ENCODE assay signal across 30 cellular contexts in the genomic region with DNA sequence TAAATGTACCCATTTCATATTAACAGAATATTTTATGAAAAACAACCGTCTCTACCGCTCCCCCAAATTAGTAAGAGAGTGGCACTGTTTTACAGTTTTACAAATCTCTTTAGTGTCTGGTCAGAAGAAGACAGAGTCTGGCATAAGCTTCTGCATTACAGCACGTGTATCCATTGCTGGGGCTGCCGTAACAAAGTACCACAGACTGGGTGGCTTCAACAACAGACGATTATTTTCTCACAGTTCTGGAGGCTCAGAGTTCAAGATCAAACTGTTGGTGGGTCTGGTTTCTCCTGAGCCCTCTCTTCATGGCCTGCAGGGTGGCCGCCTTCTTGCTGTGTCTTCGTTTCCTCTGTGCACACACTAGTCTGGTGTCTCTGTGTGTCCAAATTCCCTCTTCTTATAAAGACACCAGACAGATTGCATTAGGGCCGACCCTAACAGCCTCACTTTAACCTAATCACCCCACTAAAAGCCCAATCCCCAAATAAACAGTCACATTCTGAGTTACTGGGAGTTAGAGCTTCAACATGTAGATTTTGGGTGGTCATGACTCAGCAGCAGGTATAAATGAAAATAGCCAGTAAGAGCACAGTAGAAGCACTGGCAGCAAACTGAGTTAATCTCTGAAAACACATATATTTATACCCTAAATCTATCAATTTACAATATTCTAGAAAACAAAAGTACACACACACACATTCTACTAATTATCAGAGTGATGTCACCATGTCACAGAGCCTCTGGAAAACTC.
"Had no signal": no experiment of that assay in that cellular context is flagged by ENCODE, and none has a peak within 500 bp of the region (broad histone marks: within the 10 kb centered on the region; RNA-seq: fewer than 3 reads in every experiment).

No MANE protein-coding gene starts in this region.

- H3K27ac Mint-ChIP-seq: activated B cell treated with CpG ODN at 0.5 μM for 24 hours; activated CD8-positive, alpha-beta T cell treated with anti-CD3 and anti-CD28 coated beads for 36 hours; activated naive CD4-positive, alpha-beta T cell treated with anti-CD3 and anti-CD28 coated beads, Interleukin-2, amount 50 U/mL, for 24 hours; activated naive CD8-positive, alpha-beta T cell treated with anti-CD3 and anti-CD28 coated beads, Interleukin-2, amount 50 U/mL, for 24 hours; activated T-helper 1 cell treated with anti-CD3 and anti-CD28 coated beads, Interleukin-12 subunit alpha, Interleukin-12 subunit beta, Interleukin-2, Interleukin-4 antibody, amounts not matched to agents 30 ng/mL and 10 ng/mL and 1 ng/mL, durations not matched to agents 14 hours and 24 hours and 36 hours; T-helper 2 cell treated with Interferon-gamma antibody and Interleukin-4, amounts not matched to agents 5 μg/mL and 100 μg/mL, for 36 hours; type B pancreatic cell had no signal

- H3K27me3 Mint-ChIP-seq: activated B cell treated with CpG ODN at 0.5 μM for 24 hours; activated CD8-positive, alpha-beta T cell treated with anti-CD3 and anti-CD28 coated beads for 36 hours; activated naive CD4-positive, alpha-beta T cell treated with anti-CD3 and anti-CD28 coated beads, Interleukin-2, amount 50 U/mL, for 24 hours; activated naive CD8-positive, alpha-beta T cell treated with anti-CD3 and anti-CD28 coated beads, Interleukin-2, amount 50 U/mL, for 24 hours; effector memory CD8-positive, alpha-beta T cell; naive thymus-derived CD4-positive, alpha-beta T cell; T-cell had no signal

- H3K4me3 ChIP-seq: gastrocnemius medialis, hepatocyte, spleen, thoracic aorta, uterus had no signal

- H3K9me3 Mint-ChIP-seq: activated B cell treated with CpG ODN at 0.5 μM for 24 hours; activated CD8-positive, alpha-beta T cell treated with anti-CD3 and anti-CD28 coated beads for 36 hours; activated naive CD4-positive, alpha-beta T cell treated with anti-CD3 and anti-CD28 coated beads, Interleukin-2, amount 50 U/mL, for 24 hours; activated naive CD8-positive, alpha-beta T cell treated with anti-CD3 and anti-CD28 coated beads, Interleukin-2, amount 50 U/mL, for 24 hours; activated T-helper 1 cell treated with anti-CD3 and anti-CD28 coated beads, Interleukin-12 subunit alpha, Interleukin-12 subunit beta, Interleukin-2, Interleukin-4 antibody, amounts not matched to agents 30 ng/mL and 10 ng/mL and 1 ng/mL, durations not matched to agents 14 hours and 24 hours and 36 hours; effector memory CD8-positive, alpha-beta T cell; neural crest cell; T-cell; T-helper 2 cell treated with Interferon-gamma antibody and Interleukin-4, amounts not matched to agents 5 μg/mL and 100 μg/mL, for 36 hours; type B pancreatic cell had no signal

- H3K9me3 ChIP-seq: gastrocnemius medialis, spleen, thoracic aorta, uterus had no signal

- DNase-seq: activated B cell treated with CpG ODN at 0.5 μM for 24 hours; activated CD4-positive, alpha-beta T cell treated with anti-CD3 and anti-CD28 coated beads for 4 hours; activated CD8-positive, alpha-beta T cell treated with anti-CD3 and anti-CD28 coated beads for 36 hours; activated gamma-delta T cell; activated naive CD8-positive, alpha-beta T cell treated with anti-CD3 and anti-CD28 coated beads, Interleukin-2, amount 50 U/mL, for 24 hours; activated T-cell treated with anti-CD3 and anti-CD28 coated beads for 4 hours; amygdala; caudate nucleus; cortex of kidney; effector memory CD8-positive, alpha-beta T cell; erythroblast; gastrocnemius medialis; kidney; left colon; midbrain; naive thymus-derived CD4-positive, alpha-beta T cell; nucleus accumbens; right cardiac atrium; spleen; stimulated activated naive CD4-positive, alpha-beta T cell; T-cell; uterus had no signal

- ATAC-seq: activated CD8-positive, alpha-beta T cell treated with anti-CD3 and anti-CD28 coated beads for 36 hours; activated naive CD8-positive, alpha-beta T cell treated with anti-CD3 and anti-CD28 coated beads, Interleukin-2, amount 50 U/mL, for 24 hours; effector memory CD8-positive, alpha-beta T cell; gastrocnemius medialis; left colon; naive thymus-derived CD4-positive, alpha-beta T cell; right cardiac atrium; T-cell had no signal

- H2AFZ ChIP-seq: hepatocyte, parathyroid adenoma had no signal

- H3K4me2 ChIP-seq: hepatocyte had no signal

- H3K79me2 ChIP-seq: hepatocyte, parathyroid adenoma had no signal

- H3K36me3 ChIP-seq: uterus had no signal

- H3K27ac ChIP-seq: gastrocnemius medialis, hepatocyte, parathyroid adenoma, spleen, thoracic aorta, uterus had no signal

- H3K4me3 Mint-ChIP-seq: activated B cell treated with CpG ODN at 0.5 μM for 24 hours; activated CD8-positive, alpha-beta T cell treated with anti-CD3 and anti-CD28 coated beads for 36 hours; activated naive CD4-positive, alpha-beta T cell treated with anti-CD3 and anti-CD28 coated beads, Interleukin-2, amount 50 U/mL, for 24 hours; activated naive CD8-positive, alpha-beta T cell treated with anti-CD3 and anti-CD28 coated beads, Interleukin-2, amount 50 U/mL, for 24 hours; activated T-helper 1 cell treated with anti-CD3 and anti-CD28 coated beads, Interleukin-12 subunit alpha, Interleukin-12 subunit beta, Interleukin-2, Interleukin-4 antibody, amounts not matched to agents 30 ng/mL and 10 ng/mL and 1 ng/mL, durations not matched to agents 14 hours and 24 hours and 36 hours; effector memory CD8-positive, alpha-beta T cell; T-cell; T-helper 2 cell treated with Interferon-gamma antibody and Interleukin-4, amounts not matched to agents 5 μg/mL and 100 μg/mL, for 36 hours; type B pancreatic cell had no signal
